9 cellular contexts compared by ENCODE assay signal in genomic region chr1:23561076-23561812, GRCh38. TPM values are rescaled to one million over a fixed set of nuclear protein-coding genes. Genes with fewer than 3 reads are reported as not detected.
A peak's percentile ranks its signal among the peaks of the same experiment; 100 is the strongest.
DNase-seq lines count a peak whose midpoint lies in the region; FAIRE-seq and TF ChIP-seq lines count a peak whose summit lies in the region.
"Had no signal": no experiment of that assay in that cellular context is flagged by ENCODE, and none has a peak within 500 bp of the region (broad histone marks: within the 10 kb centered on the region; RNA-seq: fewer than 3 reads in every experiment).

No MANE protein-coding gene starts in this region.

- H3K27me3 Mint-ChIP-seq in brain: peaks cover 48% of the 10 kb centered on the region

- TF ChIP-seq CTCF in brain (conservative IDR thresholded peaks at IDR 0.05) (no peak), tibial nerve (IDR thresholded peaks at IDR 0.05) (no peak)

- 32 to 33% methylated on average over 6 of the region's 6 CpGs for WGBS in tibial nerve, 2 donors

- TF ChIP-seq EP300 in tibial nerve (IDR thresholded peaks at IDR 0.05): no peak

- peaks cover 90% of the 10 kb centered on the region for H3K4me1 Mint-ChIP-seq in brain

- peaks cover 5% of the 10 kb centered on the region for H3K36me3 Mint-ChIP-seq in brain

- peaks cover 5 to 8% of the 10 kb centered on the region in 2 donors for H3K36me3 ChIP-seq in mucosa of rectum (ENCODE audit: control insufficient read depth in 2 of 2, insufficient read depth in 2 of 2, low read length in 2 of 2)
- peaks cover 0 to 13% (median 0%) of the 10 kb centered on the region in 3 donors for H3K36me3 ChIP-seq in tibial nerve

- H3K27me3 ChIP-seq in mucosa of rectum (ENCODE audit: control insufficient read depth in 2 of 2, insufficient read depth in 2 of 2, low read length in 2 of 2) (no peaks in the 10 kb centered on the region), tibial nerve (no peaks in the 10 kb centered on the region)

- peak overlapping the region; percentile 86 to 92 (median 89) for H3K4me3 Mint-ChIP-seq in brain

- peak overlapping the region; percentile 98 to 99 for H3K27ac ChIP-seq in mucosa of rectum (ENCODE audit: low read depth in 2 of 2, low read length in 2 of 2)
- peak overlapping the region; percentile 90 to 97 (median 96) for H3K27ac ChIP-seq in tibial nerve

- peaks cover 49 to 63% of the 10 kb centered on the region in 2 donors for H3K4me1 ChIP-seq in mucosa of rectum (ENCODE audit: control insufficient read depth in 2 of 2, insufficient read depth in 2 of 2, low read length in 2 of 2)
- H3K4me1 ChIP-seq in tibial nerve: peaks cover 0 to 74% (median 52%) of the 10 kb centered on the region in 4 donors

- DNase-seq in NCI-H1092 treated with DMSO at 0.1 percent for 48 hours (lab: John Stamatoyannopoulos, UW) (peak; percentile 44), NCI-H1092 (lab: John Stamatoyannopoulos, UW) (no peak), tibial nerve (ENCODE audit: low spot score in 2 of 2) (no peak), NCI-H345 treated with DMSO at 0.1 percent for 48 hours (lab: John Stamatoyannopoulos, UW; ENCODE audit: unreplicated experiment) (no peak), GM12891 (ENCODE audit: insufficient read length, low spot score) (no peak)
- DNase-seq in stimulated activated CD8-positive, alpha-beta memory T cell treated with anti-CD3 and anti-CD28 coated beads, Interleukin-4, amount 100 ng/mL, for 48 hours: no peak
- DNase-seq: activated naive CD4-positive, alpha-beta T cell treated with Interleukin-2 at 50 U/mL for 16 hours had no signal

- peaks cover 0 to under 1% (median 0%) of the 10 kb centered on the region in 5 experiments for H3K9me3 Mint-ChIP-seq in brain

- H3K9me3 ChIP-seq in mucosa of rectum (ENCODE audit: control insufficient read depth in 2 of 2, low read length in 2 of 2) (no peaks in the 10 kb centered on the region), tibial nerve (no peaks in the 10 kb centered on the region)

- H3K9ac ChIP-seq in mucosa of rectum (ENCODE audit: low read depth in 1 of 2, low read length in 2 of 2): peak overlapping the region in 1 of 2 donors; percentile 53

- TF ChIP-seq POLR2A in tibial nerve (IDR thresholded peaks at IDR 0.05): no peak
- TF ChIP-seq POLR2A in GM12891 (IDR thresholded peaks at IDR 0.05; ENCODE audit: low read depth, low read length): no peak

- peak overlapping the region; percentile 9 to 32 for H3K4me3 ChIP-seq in mucosa of rectum (ENCODE audit: low read length in 2 of 2)
- H3K4me3 ChIP-seq in tibial nerve: peak overlapping the region in 3 of 4 donors; percentile 2 to 29 (median 4)

- H3K27ac Mint-ChIP-seq in brain: peak overlapping the region; percentile 88 to 98 (median 98)

- no peak for FAIRE-seq in GM12891 (lab: Jason Lieb, UNC)

TF ChIP-seq in GM12891, 5 proteins besides CTCF, POLR2A, EP300 and RAD21:
- TF ChIP-seq POU2F2 (IDR thresholded peaks at IDR 0.05; ENCODE audit: low read depth, low read length) (no peak), SPI1 (IDR thresholded peaks at IDR 0.05; ENCODE audit: low read depth, low read length) (no peak), PAX5 (IDR thresholded peaks at IDR 0.05; ENCODE audit: insufficient read depth, low read length, severe bottlenecking) (no peak), POLR2AphosphoS5 (IDR thresholded peaks at IDR 0.05; ENCODE audit: low read depth, low read length) (no peak)

RNA-seq across cellular contexts. Expression of gene ID3, which starts 1.9 kb away (rescaled TPM):
- 60.1 TPM for polyA plus RNA-seq in brain (ENCODE audit: insufficient read depth, low read depth, low replicate concordance)
- total RNA-seq in tibial nerve: 100 to 1,000 TPM; 263 to 369 (median 312) TPM
- 67.3 TPM for polyA plus RNA-seq in GM12891 (2012; ENCODE audit: low read depth, missing spikeins)

RNA-seq across cellular contexts. Expression of gene E2F2, which starts 30.2 kb away (rescaled TPM):
- 10.2 TPM for polyA plus RNA-seq in brain (ENCODE audit: insufficient read depth, low read depth, low replicate concordance)
- total RNA-seq in tibial nerve: under 1 TPM in 3 of 4 donors, not detected in 1; 0.20 to 0.30 (median 0.21) TPM
- polyA plus RNA-seq in GM12891 (2012; ENCODE audit: low read depth, missing spikeins): 2.5 TPM
